Comparison of ENCODE assay signal across 1 cellular context in genomic region chr3:24271228-24271627, GRCh38.
TF ChIP-seq lines count a peak whose summit lies in the region.

No MANE protein-coding gene starts in this region.

TF ChIP-seq in liver, 16 proteins besides CTCF, POLR2A, EP300 and RAD21 (continued from another document):
- TF ChIP-seq REST (IDR thresholded peaks at IDR 0.05) (no peak), YY1 (IDR thresholded peaks at IDR 0.05) (no peak), FOXA2 (IDR thresholded peaks at IDR 0.05) (no peak), EGR1 (IDR thresholded peaks at IDR 0.05; ENCODE audit: low read depth in 2 of 2) (no peak), ATF3 (IDR thresholded peaks at IDR 0.05) (no peak), NR2F2 (IDR thresholded peaks at IDR 0.05) (no peak), ZBTB33 (IDR thresholded peaks at IDR 0.05) (no peak), SP1 (IDR thresholded peaks at IDR 0.05) (no peak), HNF4A (conservative IDR thresholded peaks at IDR 0.05) (no peak), JUND (IDR thresholded peaks at IDR 0.05) (no peak), FOXA1 (IDR thresholded peaks at IDR 0.05) (no peak), HNF4G (IDR thresholded peaks at IDR 0.05) (no peak)
